1 cellular context compared by ENCODE assay signal in the genomic region with DNA sequence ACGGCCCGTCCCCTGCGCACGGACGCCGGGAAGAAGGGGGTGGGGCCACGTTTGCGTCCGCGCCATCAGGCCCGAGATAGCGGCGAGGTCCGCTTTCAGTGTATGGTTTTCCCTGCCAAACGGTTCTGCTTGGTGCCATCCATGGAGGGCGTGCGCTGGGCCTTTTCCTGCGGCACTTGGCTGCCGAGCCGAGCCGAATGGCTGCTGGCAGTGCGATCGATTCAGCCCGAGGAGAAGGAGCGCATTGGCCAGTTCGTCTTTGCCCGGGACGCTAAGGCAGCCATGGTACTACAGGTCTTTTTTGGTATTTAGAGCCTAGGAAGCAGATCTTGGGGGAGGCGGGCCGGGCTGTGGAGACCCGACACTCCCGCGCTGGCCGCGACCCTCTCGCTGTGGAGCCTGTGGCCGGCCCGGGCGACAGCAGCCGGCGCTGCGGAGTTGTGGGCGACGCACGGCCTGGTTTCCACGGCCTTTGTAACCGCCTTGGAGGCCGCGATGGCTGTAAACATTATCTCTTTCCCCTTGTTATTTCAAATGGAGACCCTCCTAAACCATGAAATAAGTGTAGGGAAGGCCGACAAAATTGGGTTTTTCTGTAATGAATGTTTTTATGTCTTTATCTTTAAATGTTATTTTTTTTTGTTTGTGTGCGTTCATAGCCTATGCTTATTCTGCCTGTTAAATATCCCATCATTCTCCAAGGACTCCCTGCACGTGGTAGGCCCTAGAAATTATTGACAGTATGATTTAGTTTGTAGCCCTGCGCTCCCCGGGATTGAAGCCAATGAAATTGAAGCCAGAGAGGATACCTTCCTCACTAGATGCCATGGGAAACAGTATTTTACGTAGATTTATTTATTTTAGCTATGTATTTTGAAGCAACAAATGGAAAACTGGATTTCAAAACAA.
TF ChIP-seq lines count a peak whose summit lies in the region.

A gene with protein sequence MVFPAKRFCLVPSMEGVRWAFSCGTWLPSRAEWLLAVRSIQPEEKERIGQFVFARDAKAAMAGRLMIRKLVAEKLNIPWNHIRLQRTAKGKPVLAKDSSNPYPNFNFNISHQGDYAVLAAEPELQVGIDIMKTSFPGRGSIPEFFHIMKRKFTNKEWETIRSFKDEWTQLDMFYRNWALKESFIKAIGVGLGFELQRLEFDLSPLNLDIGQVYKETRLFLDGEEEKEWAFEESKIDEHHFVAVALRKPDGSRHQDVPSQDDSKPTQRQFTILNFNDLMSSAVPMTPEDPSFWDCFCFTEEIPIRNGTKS (plus strand): TSS at position 54 of the 909 bp plus-strand sequence. CDS start 49 bp downstream, at position 103.

TF ChIP-seq in HepG2, 621 proteins besides CTCF, POLR2A, EP300 and RAD21 (continued from another document and continues in another):
- TF ChIP-seq, protein P1, sequence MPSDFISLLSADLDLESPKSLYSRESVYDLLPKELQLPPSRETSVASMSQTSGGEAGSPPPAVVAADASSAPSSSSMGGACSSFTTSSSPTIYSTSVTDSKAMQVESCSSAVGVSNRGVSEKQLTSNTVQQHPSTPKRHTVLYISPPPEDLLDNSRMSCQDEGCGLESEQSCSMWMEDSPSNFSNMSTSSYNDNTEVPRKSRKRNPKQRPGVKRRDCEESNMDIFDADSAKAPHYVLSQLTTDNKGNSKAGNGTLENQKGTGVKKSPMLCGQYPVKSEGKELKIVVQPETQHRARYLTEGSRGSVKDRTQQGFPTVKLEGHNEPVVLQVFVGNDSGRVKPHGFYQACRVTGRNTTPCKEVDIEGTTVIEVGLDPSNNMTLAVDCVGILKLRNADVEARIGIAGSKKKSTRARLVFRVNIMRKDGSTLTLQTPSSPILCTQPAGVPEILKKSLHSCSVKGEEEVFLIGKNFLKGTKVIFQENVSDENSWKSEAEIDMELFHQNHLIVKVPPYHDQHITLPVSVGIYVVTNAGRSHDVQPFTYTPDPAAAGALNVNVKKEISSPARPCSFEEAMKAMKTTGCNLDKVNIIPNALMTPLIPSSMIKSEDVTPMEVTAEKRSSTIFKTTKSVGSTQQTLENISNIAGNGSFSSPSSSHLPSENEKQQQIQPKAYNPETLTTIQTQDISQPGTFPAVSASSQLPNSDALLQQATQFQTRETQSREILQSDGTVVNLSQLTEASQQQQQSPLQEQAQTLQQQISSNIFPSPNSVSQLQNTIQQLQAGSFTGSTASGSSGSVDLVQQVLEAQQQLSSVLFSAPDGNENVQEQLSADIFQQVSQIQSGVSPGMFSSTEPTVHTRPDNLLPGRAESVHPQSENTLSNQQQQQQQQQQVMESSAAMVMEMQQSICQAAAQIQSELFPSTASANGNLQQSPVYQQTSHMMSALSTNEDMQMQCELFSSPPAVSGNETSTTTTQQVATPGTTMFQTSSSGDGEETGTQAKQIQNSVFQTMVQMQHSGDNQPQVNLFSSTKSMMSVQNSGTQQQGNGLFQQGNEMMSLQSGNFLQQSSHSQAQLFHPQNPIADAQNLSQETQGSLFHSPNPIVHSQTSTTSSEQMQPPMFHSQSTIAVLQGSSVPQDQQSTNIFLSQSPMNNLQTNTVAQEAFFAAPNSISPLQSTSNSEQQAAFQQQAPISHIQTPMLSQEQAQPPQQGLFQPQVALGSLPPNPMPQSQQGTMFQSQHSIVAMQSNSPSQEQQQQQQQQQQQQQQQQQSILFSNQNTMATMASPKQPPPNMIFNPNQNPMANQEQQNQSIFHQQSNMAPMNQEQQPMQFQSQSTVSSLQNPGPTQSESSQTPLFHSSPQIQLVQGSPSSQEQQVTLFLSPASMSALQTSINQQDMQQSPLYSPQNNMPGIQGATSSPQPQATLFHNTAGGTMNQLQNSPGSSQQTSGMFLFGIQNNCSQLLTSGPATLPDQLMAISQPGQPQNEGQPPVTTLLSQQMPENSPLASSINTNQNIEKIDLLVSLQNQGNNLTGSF (CRISPR knock-in tag; IDR thresholded peaks at IDR 0.05), result peak; percentile 88; the same call in 1 of the 2 replicates
- TF ChIP-seq ZNF234 (CRISPR knock-in tag; conservative IDR thresholded peaks at IDR 0.05), result 0 out of 2 replicates have a peak, but pooled peaks have one; percentile 47
- no peak for TF ChIP-seq HMGA1 (CRISPR knock-in tag; conservative IDR thresholded peaks at IDR 0.05)
- TF ChIP-seq DNMT3B (CRISPR knock-in tag; conservative IDR thresholded peaks at IDR 0.05), result peak; percentile 75
- TF ChIP-seq BRCA1 (CRISPR knock-in tag; IDR thresholded peaks at IDR 0.05), result 0 out of 2 replicates have a peak, but pooled peaks have one; percentile 47
- 0 out of 2 replicates have a peak, but pooled peaks have one; percentile 57 for TF ChIP-seq ZBTB3 (CRISPR knock-in tag; IDR thresholded peaks at IDR 0.05; ENCODE audit: borderline replicate concordance, low read depth)
- 0 out of 2 replicates have a peak, but pooled peaks have one; percentile 58 for TF ChIP-seq ZNF431 (CRISPR knock-in tag; IDR thresholded peaks at IDR 0.05; ENCODE audit: borderline replicate concordance, low read depth)
- peak; percentile 63 for TF ChIP-seq MED13 (CRISPR knock-in tag; IDR thresholded peaks at IDR 0.05)
- TF ChIP-seq, protein P2, sequence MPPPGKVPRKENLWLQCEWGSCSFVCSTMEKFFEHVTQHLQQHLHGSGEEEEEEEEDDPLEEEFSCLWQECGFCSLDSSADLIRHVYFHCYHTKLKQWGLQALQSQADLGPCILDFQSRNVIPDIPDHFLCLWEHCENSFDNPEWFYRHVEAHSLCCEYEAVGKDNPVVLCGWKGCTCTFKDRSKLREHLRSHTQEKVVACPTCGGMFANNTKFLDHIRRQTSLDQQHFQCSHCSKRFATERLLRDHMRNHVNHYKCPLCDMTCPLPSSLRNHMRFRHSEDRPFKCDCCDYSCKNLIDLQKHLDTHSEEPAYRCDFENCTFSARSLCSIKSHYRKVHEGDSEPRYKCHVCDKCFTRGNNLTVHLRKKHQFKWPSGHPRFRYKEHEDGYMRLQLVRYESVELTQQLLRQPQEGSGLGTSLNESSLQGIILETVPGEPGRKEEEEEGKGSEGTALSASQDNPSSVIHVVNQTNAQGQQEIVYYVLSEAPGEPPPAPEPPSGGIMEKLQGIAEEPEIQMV (CRISPR knock-in tag; IDR thresholded peaks at IDR 0.05; ENCODE audit: low read depth), result peak; percentile 70; the same call in 1 of the 2 replicates
- no peak for TF ChIP-seq ZNF570 (CRISPR knock-in tag; IDR thresholded peaks at IDR 0.05; ENCODE audit: borderline replicate concordance)
- no peak for TF ChIP-seq ZNF460 (CRISPR knock-in tag; IDR thresholded peaks at IDR 0.05; ENCODE audit: borderline replicate concordance)
- no peak for TF ChIP-seq ZFP37 (CRISPR knock-in tag; IDR thresholded peaks at IDR 0.05; ENCODE audit: borderline replicate concordance)
- TF ChIP-seq, protein P3, sequence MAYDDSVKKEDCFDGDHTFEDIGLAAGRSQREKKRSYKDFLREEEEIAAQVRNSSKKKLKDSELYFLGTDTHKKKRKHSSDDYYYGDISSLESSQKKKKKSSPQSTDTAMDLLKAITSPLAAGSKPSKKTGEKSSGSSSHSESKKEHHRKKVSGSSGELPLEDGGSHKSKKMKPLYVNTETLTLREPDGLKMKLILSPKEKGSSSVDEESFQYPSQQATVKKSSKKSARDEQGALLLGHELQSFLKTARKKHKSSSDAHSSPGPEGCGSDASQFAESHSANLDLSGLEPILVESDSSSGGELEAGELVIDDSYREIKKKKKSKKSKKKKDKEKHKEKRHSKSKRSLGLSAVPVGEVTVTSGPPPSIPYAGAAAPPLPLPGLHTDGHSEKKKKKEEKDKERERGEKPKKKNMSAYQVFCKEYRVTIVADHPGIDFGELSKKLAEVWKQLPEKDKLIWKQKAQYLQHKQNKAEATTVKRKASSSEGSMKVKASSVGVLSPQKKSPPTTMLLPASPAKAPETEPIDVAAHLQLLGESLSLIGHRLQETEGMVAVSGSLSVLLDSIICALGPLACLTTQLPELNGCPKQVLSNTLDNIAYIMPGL (CRISPR knock-in tag; IDR thresholded peaks at IDR 0.05; ENCODE audit: borderline replicate concordance in 1 of 2, low read depth in 1 of 2), result peak; percentile 43 to 54
- peak; percentile 26; the same call in 1 of the 2 replicates for TF ChIP-seq ZFYVE20 (CRISPR knock-in tag; IDR thresholded peaks at IDR 0.05; ENCODE audit: borderline replicate concordance, low read depth)
- no peak for TF ChIP-seq ZNF547 (CRISPR knock-in tag; IDR thresholded peaks at IDR 0.05)
- 0 out of 2 replicates have a peak, but pooled peaks have one; percentile 9 for TF ChIP-seq HDAC2 (CRISPR knock-in tag; IDR thresholded peaks at IDR 0.05)
- TF ChIP-seq, protein P4, sequence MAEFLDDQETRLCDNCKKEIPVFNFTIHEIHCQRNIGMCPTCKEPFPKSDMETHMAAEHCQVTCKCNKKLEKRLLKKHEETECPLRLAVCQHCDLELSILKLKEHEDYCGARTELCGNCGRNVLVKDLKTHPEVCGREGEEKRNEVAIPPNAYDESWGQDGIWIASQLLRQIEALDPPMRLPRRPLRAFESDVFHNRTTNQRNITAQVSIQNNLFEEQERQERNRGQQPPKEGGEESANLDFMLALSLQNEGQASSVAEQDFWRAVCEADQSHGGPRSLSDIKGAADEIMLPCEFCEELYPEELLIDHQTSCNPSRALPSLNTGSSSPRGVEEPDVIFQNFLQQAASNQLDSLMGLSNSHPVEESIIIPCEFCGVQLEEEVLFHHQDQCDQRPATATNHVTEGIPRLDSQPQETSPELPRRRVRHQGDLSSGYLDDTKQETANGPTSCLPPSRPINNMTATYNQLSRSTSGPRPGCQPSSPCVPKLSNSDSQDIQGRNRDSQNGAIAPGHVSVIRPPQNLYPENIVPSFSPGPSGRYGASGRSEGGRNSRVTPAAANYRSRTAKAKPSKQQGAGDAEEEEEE (CRISPR knock-in tag; IDR thresholded peaks at IDR 0.05; ENCODE audit: borderline replicate concordance), result peak; percentile 88; the same call in 1 of the 2 replicates
- 0 out of 2 replicates have a peak, but pooled peaks have one; percentile 33 for TF ChIP-seq HNRNPL (IDR thresholded peaks at IDR 0.05; ENCODE audit: low read depth, low read length)
- TF ChIP-seq, protein P5, sequence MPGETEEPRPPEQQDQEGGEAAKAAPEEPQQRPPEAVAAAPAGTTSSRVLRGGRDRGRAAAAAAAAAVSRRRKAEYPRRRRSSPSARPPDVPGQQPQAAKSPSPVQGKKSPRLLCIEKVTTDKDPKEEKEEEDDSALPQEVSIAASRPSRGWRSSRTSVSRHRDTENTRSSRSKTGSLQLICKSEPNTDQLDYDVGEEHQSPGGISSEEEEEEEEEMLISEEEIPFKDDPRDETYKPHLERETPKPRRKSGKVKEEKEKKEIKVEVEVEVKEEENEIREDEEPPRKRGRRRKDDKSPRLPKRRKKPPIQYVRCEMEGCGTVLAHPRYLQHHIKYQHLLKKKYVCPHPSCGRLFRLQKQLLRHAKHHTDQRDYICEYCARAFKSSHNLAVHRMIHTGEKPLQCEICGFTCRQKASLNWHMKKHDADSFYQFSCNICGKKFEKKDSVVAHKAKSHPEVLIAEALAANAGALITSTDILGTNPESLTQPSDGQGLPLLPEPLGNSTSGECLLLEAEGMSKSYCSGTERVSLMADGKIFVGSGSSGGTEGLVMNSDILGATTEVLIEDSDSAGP (CRISPR knock-in tag; IDR thresholded peaks at IDR 0.05; ENCODE audit: borderline replicate concordance), result peak; percentile 70; the same call in 1 of the 2 replicates
- TF ChIP-seq, protein P6, sequence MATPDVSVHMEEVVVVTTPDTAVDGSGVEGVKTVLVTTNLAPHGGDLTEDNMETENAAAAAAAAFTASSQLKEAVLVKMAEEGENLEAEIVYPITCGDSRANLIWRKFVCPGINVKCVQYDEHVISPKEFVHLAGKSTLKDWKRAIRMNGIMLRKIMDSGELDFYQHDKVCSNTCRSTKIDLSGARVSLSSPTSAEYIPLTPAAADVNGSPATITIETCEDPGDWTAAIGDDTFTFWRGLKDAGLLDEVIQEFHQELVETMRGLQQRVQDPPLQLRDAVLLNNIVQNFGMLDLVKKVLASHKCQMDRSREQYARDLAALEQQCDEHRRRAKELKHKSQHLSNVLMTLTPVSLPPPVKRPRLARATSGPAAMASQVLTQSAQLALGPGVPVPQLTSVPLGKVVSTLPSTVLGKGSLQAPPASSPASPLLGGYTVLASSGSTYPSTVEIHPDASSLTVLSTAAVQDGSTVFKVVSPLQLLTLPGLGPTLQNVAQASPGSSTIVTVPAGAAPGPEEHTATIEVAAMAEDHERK (CRISPR knock-in tag; IDR thresholded peaks at IDR 0.05; ENCODE audit: low read depth), result peak; percentile 87
- no peak for TF ChIP-seq CENPT (CRISPR knock-in tag; IDR thresholded peaks at IDR 0.05; ENCODE audit: low read depth)
- TF ChIP-seq, protein P7, sequence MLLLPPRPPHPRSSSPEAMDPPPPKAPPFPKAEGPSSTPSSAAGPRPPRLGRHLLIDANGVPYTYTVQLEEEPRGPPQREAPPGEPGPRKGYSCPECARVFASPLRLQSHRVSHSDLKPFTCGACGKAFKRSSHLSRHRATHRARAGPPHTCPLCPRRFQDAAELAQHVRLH (CRISPR knock-in tag; IDR thresholded peaks at IDR 0.05; ENCODE audit: borderline replicate concordance, low read depth), result peak; percentile 68; the same call in 1 of the 2 replicates
- TF ChIP-seq GTF3A (CRISPR knock-in tag; conservative IDR thresholded peaks at IDR 0.05), result no peak; the same call in 1 of the 2 replicates
- TF ChIP-seq, protein P8, sequence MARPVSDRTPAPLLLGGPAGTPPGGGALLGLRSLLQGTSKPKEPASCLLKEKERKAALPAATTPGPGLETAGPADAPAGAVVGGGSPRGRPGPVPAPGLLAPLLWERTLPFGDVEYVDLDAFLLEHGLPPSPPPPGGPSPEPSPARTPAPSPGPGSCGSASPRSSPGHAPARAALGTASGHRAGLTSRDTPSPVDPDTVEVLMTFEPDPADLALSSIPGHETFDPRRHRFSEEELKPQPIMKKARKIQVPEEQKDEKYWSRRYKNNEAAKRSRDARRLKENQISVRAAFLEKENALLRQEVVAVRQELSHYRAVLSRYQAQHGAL (CRISPR knock-in tag; IDR thresholded peaks at IDR 0.05; ENCODE audit: not compliant biosample characterization), result no peak
- no peak for TF ChIP-seq ZNF644 (CRISPR knock-in tag; IDR thresholded peaks at IDR 0.05; ENCODE audit: low read depth)
- 0 out of 2 replicates have a peak, but pooled peaks have one; percentile 30 for TF ChIP-seq SSRP1 (CRISPR knock-in tag; IDR thresholded peaks at IDR 0.05)
- 0 out of 2 replicates have a peak, but pooled peaks have one; percentile 50 for TF ChIP-seq ZNF510 (CRISPR knock-in tag; IDR thresholded peaks at IDR 0.05; ENCODE audit: low read depth)
- TF ChIP-seq, protein P9, sequence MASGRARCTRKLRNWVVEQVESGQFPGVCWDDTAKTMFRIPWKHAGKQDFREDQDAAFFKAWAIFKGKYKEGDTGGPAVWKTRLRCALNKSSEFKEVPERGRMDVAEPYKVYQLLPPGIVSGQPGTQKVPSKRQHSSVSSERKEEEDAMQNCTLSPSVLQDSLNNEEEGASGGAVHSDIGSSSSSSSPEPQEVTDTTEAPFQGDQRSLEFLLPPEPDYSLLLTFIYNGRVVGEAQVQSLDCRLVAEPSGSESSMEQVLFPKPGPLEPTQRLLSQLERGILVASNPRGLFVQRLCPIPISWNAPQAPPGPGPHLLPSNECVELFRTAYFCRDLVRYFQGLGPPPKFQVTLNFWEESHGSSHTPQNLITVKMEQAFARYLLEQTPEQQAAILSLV (CRISPR knock-in tag; IDR thresholded peaks at IDR 0.05; ENCODE audit: borderline replicate concordance), result peak; percentile 90; the same call in 1 of the 2 replicates
- peak; percentile 91 for TF ChIP-seq RBFOX2 (IDR thresholded peaks at IDR 0.05; ENCODE audit: low read depth, low read length)
- TF ChIP-seq ZNF891 (CRISPR knock-in tag; IDR thresholded peaks at IDR 0.05), result peak; percentile 80
